10 cellular contexts compared by ENCODE assay signal in genomic region chr10:86968271-86968993, GRCh38. TPM values are rescaled to one million over a fixed set of nuclear protein-coding genes. Genes with fewer than 3 reads are reported as not detected.
DNase-seq lines count a peak whose midpoint lies in the region; ATAC-seq, FAIRE-seq and TF ChIP-seq lines count a peak whose summit lies in the region.
"Had no signal": no experiment of that assay in that cellular context is flagged by ENCODE, and none has a peak within 500 bp of the region (broad histone marks: within the 10 kb centered on the region; RNA-seq: fewer than 3 reads in every experiment).

Gene ADIRF, plus strand, starts transcription at chr10:86968482. Its CDS starts 63 bp downstream, at chr10:86968545.

- H3K9me2 ChIP-seq in PC-3 (replicated peaks; ENCODE audit: low read length) = no peaks in the 10 kb centered on the region

- WGBS in esophagus muscularis mucosa = 16% methylated on average over 29 of the region's 59 CpGs

- peaks cover 0 to 1% of the 10 kb centered on the region in 2 donors for H3K27me3 Mint-ChIP-seq in CD4-positive, alpha-beta memory T cell
- H3K27me3 Mint-ChIP-seq in osteocyte (ENCODE audit: unreplicated experiment) = no peaks in the 10 kb centered on the region

- H3K36me3 ChIP-seq in CD4-positive, alpha-beta memory T cell (ENCODE audit: insufficient read depth, low read length) = no peaks in the 10 kb centered on the region
- H3K36me3 ChIP-seq in PC-3 (ENCODE audit: low read depth, low read length) = no peaks in the 10 kb centered on the region
- no peaks in the 10 kb centered on the region for H3K36me3 ChIP-seq in esophagus muscularis mucosa

- no peak within 1 kb of the TSS for H3K4me3 ChIP-seq in CD4-positive, alpha-beta memory T cell (ENCODE audit: low read length in 2 of 2)
- peak within 1 kb of the TSS; percentile 71 for H3K4me3 ChIP-seq in PC-3 (ENCODE audit: low read length)
- peak within 1 kb of the TSS; percentile 69 to 79 (median 78) for H3K4me3 ChIP-seq in esophagus muscularis mucosa

- no peak for TF ChIP-seq EP300 in esophagus muscularis mucosa (IDR thresholded peaks at IDR 0.05)

- peaks cover 27 to 62% (median 41%) of the 10 kb centered on the region in 4 donors for H3K4me1 Mint-ChIP-seq in CD4-positive, alpha-beta memory T cell
- peaks cover 40% of the 10 kb centered on the region for H3K4me1 Mint-ChIP-seq in osteocyte (ENCODE audit: unreplicated experiment)

- no TSS peak for BruUV-seq in PC-3 (replicated peaks; lab: Mats Ljungman, UMichigan)

- no peak within 1 kb of the TSS for H3K27ac ChIP-seq in CD4-positive, alpha-beta memory T cell (ENCODE audit: low read depth, low read length)
- H3K27ac ChIP-seq in PC-3 (ENCODE audit: low read length) = peak within 1 kb of the TSS; percentile 94
- peak within 1 kb of the TSS; percentile 94 to 99 (median 99) for H3K27ac ChIP-seq in esophagus muscularis mucosa (replicated peaks in 1 of 4)

- H3K9me3 ChIP-seq in CD4-positive, alpha-beta memory T cell (ENCODE audit: control insufficient read depth in 1 of 2, low read length in 2 of 2) = no peaks in the 10 kb centered on the region
- no peaks in the 10 kb centered on the region for H3K9me3 ChIP-seq in PC-3 (ENCODE audit: low read length)
- no peaks in the 10 kb centered on the region for H3K9me3 ChIP-seq in esophagus muscularis mucosa

- peak within 1 kb of the TSS; percentile 27 to 68 (median 42) for H3K4me3 Mint-ChIP-seq in CD4-positive, alpha-beta memory T cell
- no peak within 1 kb of the TSS for H3K4me3 Mint-ChIP-seq in osteocyte (ENCODE audit: unreplicated experiment)

- H3K27ac Mint-ChIP-seq in CD4-positive, alpha-beta memory T cell = peak within 1 kb of the TSS in 3 of 7 donors; percentile 52 to 96 (median 73)
- peak within 1 kb of the TSS; percentile 97 for H3K27ac Mint-ChIP-seq in osteocyte (ENCODE audit: unreplicated experiment)

- H3K9ac ChIP-seq in PC-3 (ENCODE audit: low read length) = peak within 1 kb of the TSS; percentile 92

- CTCF ChIA-PET in CD4-positive, alpha-beta memory T cell (lab: Charles Lee; ENCODE audit: partially characterized antibody) = interaction anchor here (0.5 to 6.8 kb wide), 5 partner anchors 11 to 96 kb away, joined by 3 to 97 read pairs (median 4); partner anchors contain the start of gene MMRN2
- CTCF ChIA-PET in PC-3 (lab: Charles Lee) = interaction anchor here (0.5 kb wide), 1 partner anchor 84 kb away, joined by 3 read pairs; no protein-coding TSS in a partner anchor

- DNase-seq in CD4-positive, alpha-beta memory T cell = peak in 1 of 5 donors; percentile 11
- DNase-seq in PC-3 (peak; percentile 70), esophagus muscularis mucosa (ENCODE audit: extremely low spot score) (peak; percentile 82), osteocyte (ENCODE audit: extremely low spot score, unreplicated experiment) (peak; percentile 82), SK-N-DZ (ENCODE audit: low spot score) (no peak), HCEC 1CT (no peak), frontal cortex (ENCODE audit: low spot score in 2 of 2) (no peak)

- ATAC-seq in PC-3 = peak; percentile 18
- ATAC-seq in HG03342 (IDR thresholded peaks at IDR 0.05; ENCODE audit: unreplicated experiment) = no peak

- POLR2A ChIA-PET in CD4-positive, alpha-beta memory T cell (lab: Charles Lee; ENCODE audit: partially characterized antibody) = interaction anchor here (0.6 to 3.1 kb wide), 4 partner anchors 18 to 221 kb away, joined by 3 to 26 read pairs (median 5); partner anchors contain the start of gene GLUD1
- POLR2A ChIA-PET in PC-3 (lab: Charles Lee; ENCODE audit: unreplicated experiment) = interaction anchor here (0.5 to 0.6 kb wide), 2 partner anchors 121 to 131 kb away, joined by 3 to 4 read pairs; no protein-coding TSS in a partner anchor

- peaks cover 32% of the 10 kb centered on the region for H3K79me2 ChIP-seq in PC-3 (ENCODE audit: low read length)

- TF ChIP-seq POLR2A in esophagus muscularis mucosa (IDR thresholded peaks at IDR 0.05; ENCODE audit: low read depth) = peak; percentile 26

- FAIRE-seq in frontal cortex (lab: Jason Lieb, UNC) = no peak

- H3K27me3 ChIP-seq in CD4-positive, alpha-beta memory T cell (ENCODE audit: insufficient read depth, low read length) = no peaks in the 10 kb centered on the region
- H3K27me3 ChIP-seq in PC-3 (ENCODE audit: low read length) (no peaks in the 10 kb centered on the region), esophagus muscularis mucosa (no peaks in the 10 kb centered on the region)

- TF ChIP-seq CTCF in PC-3 (conservative IDR thresholded peaks at IDR 0.05; ENCODE audit: low read depth, low read length) = no peak
- no peak for TF ChIP-seq CTCF in esophagus muscularis mucosa (IDR thresholded peaks at IDR 0.05)
- no peak for TF ChIP-seq CTCF in osteocyte (IDR thresholded peaks at IDR 0.05)

- peak within 1 kb of the TSS; percentile 90 for H3K4me2 ChIP-seq in PC-3 (ENCODE audit: low read length)

- peaks cover 0 to 4% of the 10 kb centered on the region in 2 donors for H3K36me3 Mint-ChIP-seq in CD4-positive, alpha-beta memory T cell
- H3K36me3 Mint-ChIP-seq in osteocyte (ENCODE audit: unreplicated experiment) = no peaks in the 10 kb centered on the region

- peak within 1 kb of the TSS; percentile 15 for H2AFZ ChIP-seq in PC-3 (ENCODE audit: low read length)

- intact Hi-C loops in CD4-positive, alpha-beta memory T cell (cut with micrococcal nuclease) = no loop called here
- intact Hi-C loops in PC-3 (cut with micrococcal nuclease) (no loop called here), esophagus muscularis mucosa (cut with DNase I) (no loop called here)

- peaks cover 5% of the 10 kb centered on the region; the same call in 1 of the 2 replicates for H4K20me1 ChIP-seq in PC-3 (ENCODE audit: low read length)

- no peaks in the 10 kb centered on the region for H3F3A ChIP-seq in PC-3 (ENCODE audit: low read length, unreplicated experiment)

- H3K4me1 ChIP-seq in CD4-positive, alpha-beta memory T cell (ENCODE audit: insufficient read depth, low read length) = peaks cover 54% of the 10 kb centered on the region
- H3K4me1 ChIP-seq in PC-3 (ENCODE audit: insufficient read depth, low read length) (peaks cover 53% of the 10 kb centered on the region), esophagus muscularis mucosa (peaks cover 56 to 81% (median 74%) of the 10 kb centered on the region in 4 donors)

- no peaks in the 10 kb centered on the region for H3K9me3 Mint-ChIP-seq in CD4-positive, alpha-beta memory T cell
- no peaks in the 10 kb centered on the region for H3K9me3 Mint-ChIP-seq in osteocyte (ENCODE audit: unreplicated experiment)

RNA-seq across cellular contexts. Expression of gene ADIRF, which starts in this region (rescaled TPM):
- not detected for total RNA-seq in CD4-positive, alpha-beta memory T cell
- polyA plus RNA-seq in CD4-positive, alpha-beta memory T cell = under 1 TPM; 0.34 to 0.87 TPM
- 252 and 259 TPM in 2 replicates for total RNA-seq in PC-3 (2014; rRNA removed)
- 100 to 1,000 TPM in 1 of 4 donors, 10 to 100 TPM in 3; 59.4 to 119 (median 84.8) TPM for total RNA-seq in esophagus muscularis mucosa
- not detected in 2 replicates for total RNA-seq in osteocyte
- not detected in 2 replicates for polyA plus RNA-seq in SK-N-DZ (2014; cell fraction: cytosol; rRNA removed)
- not detected in 2 replicates for polyA plus RNA-seq in SK-N-DZ (2014; cell fraction: nucleus; rRNA removed)
- 0.41 TPM for total RNA-seq in frontal cortex
- total RNA-seq: mononuclear cell, SK-MEL-5 had no signal

Comparison
In these comparisons a context has a peak if more than half of its experiments do, and no peak if none do; other contexts are left out.
1. RNA of gene ADIRF (total RNA-seq): 252 to 259 TPM in PC-3 and 59.4 to 119 TPM in esophagus muscularis mucosa; 0.41 TPM in frontal cortex (single experiment), not detected in osteocyte and not detected in CD4-positive, alpha-beta memory T cell; every median in the first group is over 10 times any median in the second.
2. Peak in DNase-seq in osteocyte; RNA of the gene not detected or under 1 TPM.
3. DNase-seq: peak in PC-3 (single experiment) and esophagus muscularis mucosa (single experiment); none in SK-N-DZ (single experiment), HCEC 1CT (single experiment) and frontal cortex (0 of 2).
4. H3K4me3 ChIP-seq: peak in PC-3 (single experiment) and esophagus muscularis mucosa (4 of 4); none in CD4-positive, alpha-beta memory T cell (0 of 2).